In genomic region chr9:99601506-99601905, GRCh38 we compare ENCODE assay signal across 22 cellular contexts.
DNase-seq lines count a peak whose midpoint lies in the region; ATAC-seq and TF ChIP-seq lines count a peak whose summit lies in the region.
"Had no signal": no experiment of that assay in that cellular context is flagged by ENCODE, and none has a peak within 500 bp of the region (broad histone marks: within the 10 kb centered on the region; RNA-seq: fewer than 3 reads in every experiment).

No MANE protein-coding gene starts in this region.

- H3K27ac ChIP-seq in breast epithelium: no peak overlapping the region
- H3K27ac ChIP-seq: coronary artery, testis had no signal

- ATAC-seq in stimulated activated memory B cell treated with anti-CD40 and anti-IgM and Interleukin-4, amounts not matched to agents 10 μg/mL and 1 μg/mL and 100 μg/mL, for 72 hours: no peak
- no peak for ATAC-seq in GM19324 (IDR thresholded peaks at IDR 0.05; ENCODE audit: low FRiP score, unreplicated experiment)
- ATAC-seq: activated T-cell treated with anti-CD3 and anti-CD28 coated beads, Interleukin-2, amount 50 U/mL, for 72 hours; sciatic nerve had no signal

- H3K27ac Mint-ChIP-seq in MCF 10A (ENCODE audit: low read depth, unreplicated experiment): no peak overlapping the region
- peak overlapping the region; percentile 89 for H3K27ac Mint-ChIP-seq in stimulated activated memory B cell treated with anti-CD40 and anti-IgM and Interleukin-4, amounts not matched to agents 10 μg/mL and 1 μg/mL and 100 μg/mL, for 72 hours
- H3K27ac Mint-ChIP-seq: activated T-cell treated with anti-CD3 and anti-CD28 coated beads, Interleukin-2, amount 50 U/mL, for 72 hours; IgD-negative memory B cell had no signal

- peaks cover 26% of the 10 kb centered on the region for H3K27me3 Mint-ChIP-seq in MCF 10A (ENCODE audit: insufficient read depth, unreplicated experiment)
- H3K27me3 Mint-ChIP-seq in stimulated activated memory B cell treated with anti-CD40 and anti-IgM and Interleukin-4, amounts not matched to agents 10 μg/mL and 1 μg/mL and 100 μg/mL, for 72 hours: no peaks in the 10 kb centered on the region
- H3K27me3 Mint-ChIP-seq: IgD-negative memory B cell had no signal

- POLR2A ChIA-PET in MCF 10A (lab: Yijun Ruan, JAX): no interaction called here

- H3K4me1 Mint-ChIP-seq in MCF 10A (ENCODE audit: insufficient read depth, unreplicated experiment): no peaks in the 10 kb centered on the region
- peaks cover 30% of the 10 kb centered on the region for H3K4me1 Mint-ChIP-seq in stimulated activated memory B cell treated with anti-CD40 and anti-IgM and Interleukin-4, amounts not matched to agents 10 μg/mL and 1 μg/mL and 100 μg/mL, for 72 hours

- H3K4me3 ChIP-seq in breast epithelium (no peak overlapping the region), fibroblast of villous mesenchyme (ENCODE audit: low read depth, low read length) (no peak overlapping the region)
- H3K4me3 ChIP-seq: coronary artery, testis had no signal

- CTCF ChIA-PET in MCF 10A (lab: Yijun Ruan, JAX): no interaction called here

- DNase-seq in MCF 10A (ENCODE audit: unreplicated experiment) (peak; percentile 28), breast epithelium (ENCODE audit: low spot score in 2 of 2) (no peak), OCI-M1 (lab: John Stamatoyannopoulos, UW) (peak; percentile 30), fibroblast of villous mesenchyme (ENCODE audit: low read depth) (peak; percentile 3), NOMO-1 (lab: John Stamatoyannopoulos, UW; ENCODE audit: unreplicated experiment in 2 of 2) (no peak)
- DNase-seq in stimulated activated CD4-positive, alpha-beta T cell treated with anti-CD3 and anti-CD28 coated beads, Interleukin-4, amount 100 ng/mL, for 1 hour: no peak
- DNase-seq: ACHN; activated naive CD4-positive, alpha-beta T cell treated with anti-CD3 and anti-CD28 coated beads, Interleukin-2, amount 50 U/mL, for 16 hours; activated T-cell treated with anti-CD3 and anti-CD28 coated beads, Interleukin-2, amount 50 U/mL, for 72 hours; hippocampal formation; islet precursor cell; mammary epithelial cell; naive B cell; NCI-H1930; NCI-H524; SHP77; testis had no signal

- TF ChIP-seq CTCF in MCF 10A (IDR thresholded peaks at IDR 0.05; ENCODE audit: unreplicated experiment): no peak
- no peak for TF ChIP-seq CTCF in breast epithelium (IDR thresholded peaks at IDR 0.05)
- TF ChIP-seq CTCF in fibroblast of villous mesenchyme (IDR thresholded peaks at IDR 0.05; ENCODE audit: insufficient read depth, low read depth, low read length): no peak

- H3K4me1 ChIP-seq in breast epithelium: no peaks in the 10 kb centered on the region
- H3K4me1 ChIP-seq: testis had no signal

- H3K9me3 Mint-ChIP-seq in MCF 10A (ENCODE audit: unreplicated experiment): no peaks in the 10 kb centered on the region
- H3K9me3 Mint-ChIP-seq in stimulated activated memory B cell treated with anti-CD40 and anti-IgM and Interleukin-4, amounts not matched to agents 10 μg/mL and 1 μg/mL and 100 μg/mL, for 72 hours: peaks cover 3% of the 10 kb centered on the region

- no peak overlapping the region for H3K4me3 Mint-ChIP-seq in MCF 10A (ENCODE audit: unreplicated experiment)
- H3K4me3 Mint-ChIP-seq in stimulated activated memory B cell treated with anti-CD40 and anti-IgM and Interleukin-4, amounts not matched to agents 10 μg/mL and 1 μg/mL and 100 μg/mL, for 72 hours: no peak overlapping the region
- H3K4me3 Mint-ChIP-seq: activated T-cell treated with anti-CD3 and anti-CD28 coated beads, Interleukin-2, amount 50 U/mL, for 72 hours; IgD-negative memory B cell; naive B cell had no signal

- intact Hi-C loops in MCF 10A (cut with micrococcal nuclease) (no loop called here), breast epithelium (cut with DNase I; ENCODE audit: low total_unique reads) (no loop called here)

- H3K9me3 ChIP-seq in breast epithelium: no peaks in the 10 kb centered on the region
- H3K9me3 ChIP-seq: testis had no signal

- no peaks in the 10 kb centered on the region for H3K36me3 ChIP-seq in breast epithelium

- no TSS peak for BruUV-seq in MCF 10A (replicated peaks; lab: Mats Ljungman, UMichigan)

- no peaks in the 10 kb centered on the region for H3K36me3 Mint-ChIP-seq in MCF 10A (ENCODE audit: insufficient read depth, unreplicated experiment)
- peaks cover 12% of the 10 kb centered on the region for H3K36me3 Mint-ChIP-seq in stimulated activated memory B cell treated with anti-CD40 and anti-IgM and Interleukin-4, amounts not matched to agents 10 μg/mL and 1 μg/mL and 100 μg/mL, for 72 hours

- no peak for TF ChIP-seq POLR2A in breast epithelium (IDR thresholded peaks at IDR 0.05)

- no peaks in the 10 kb centered on the region for H3K27me3 ChIP-seq in breast epithelium
- H3K27me3 ChIP-seq: testis had no signal

Comparison
In these comparisons a context has a peak if more than half of its experiments do, and no peak if none do; other contexts are left out.
1. DNase-seq: peak in MCF 10A (single experiment), OCI-M1 (single experiment) and fibroblast of villous mesenchyme (single experiment); none in breast epithelium (0 of 2), NOMO-1 (0 of 2) and stimulated activated CD4-positive, alpha-beta T cell treated with anti-CD3 and anti-CD28 coated beads, Interleukin-4, amount 100 ng/mL, for 1 hour (single experiment).